14 cellular contexts compared by ENCODE assay signal in the genomic region with DNA sequence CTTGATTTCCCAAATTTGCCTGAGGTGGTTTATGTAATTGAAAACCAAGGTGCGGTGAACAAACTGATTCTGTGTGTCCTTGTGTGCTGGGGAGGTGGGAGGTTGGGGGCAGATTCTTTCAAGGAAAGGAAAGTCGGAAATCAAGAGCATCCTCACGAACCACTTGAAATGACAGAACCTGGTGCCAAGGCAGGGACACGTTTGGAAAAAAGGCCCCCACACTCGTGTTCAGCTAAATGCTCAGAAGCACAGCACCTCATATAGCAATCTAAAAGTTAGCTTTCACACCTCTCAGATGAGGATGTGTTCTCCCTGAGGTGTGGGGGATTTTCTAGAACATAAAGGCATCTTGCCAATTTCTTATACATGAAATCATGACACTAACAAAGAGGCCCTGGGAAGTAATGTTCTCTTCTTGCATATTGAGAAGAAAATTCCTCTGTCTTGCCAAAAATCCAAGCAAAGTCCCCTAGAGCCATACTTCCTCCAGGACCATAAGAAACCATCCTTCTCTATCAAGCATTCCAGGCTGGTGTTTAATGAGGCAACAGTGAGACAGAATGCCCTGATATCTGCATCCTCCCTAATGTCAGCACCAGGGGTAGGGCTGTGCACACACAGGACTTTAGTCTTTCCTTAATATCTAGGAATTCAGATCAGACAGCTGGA.
DNase-seq lines count a peak whose midpoint lies in the region; ATAC-seq and TF ChIP-seq lines count a peak whose summit lies in the region.
"Had no signal": no experiment of that assay in that cellular context is flagged by ENCODE, and none has a peak within 500 bp of the region (broad histone marks: within the 10 kb centered on the region; RNA-seq: fewer than 3 reads in every experiment).

No MANE protein-coding gene starts in this region.

- no peaks in the 10 kb centered on the region for H3K36me3 ChIP-seq in ovary
- H3K36me3 ChIP-seq: MG63 had no signal

- peaks cover 50 to 62% (median 51%) of the 10 kb centered on the region in 3 donors for H3K4me1 Mint-ChIP-seq in IgD-negative memory B cell
- H3K4me1 Mint-ChIP-seq in stimulated activated memory B cell treated with anti-CD40 and anti-IgM and Interleukin-4, amounts not matched to agents 10 μg/mL and 1 μg/mL and 100 μg/mL, for 72 hours: peaks cover 90% of the 10 kb centered on the region

- H3K27me3 ChIP-seq in ovary: no peaks in the 10 kb centered on the region
- H3K27me3 ChIP-seq: MG63 had no signal

- DNase-seq in EL (peak; percentile 35), fibroblast of peridontal ligament (ENCODE audit: extremely low read depth) (peak; percentile 38), ovary (no peak), NOMO-1 treated with DMSO at 0.1 percent for 48 hours (lab: John Stamatoyannopoulos, UW; ENCODE audit: unreplicated experiment) (no peak), HK-2 (ENCODE audit: unreplicated experiment) (no peak)
- DNase-seq: activated CD4-positive, CD25-positive, alpha-beta regulatory T cell; CD4-positive, CD25-positive, alpha-beta regulatory T cell; GF-D8; MG63; NCI-H2171 had no signal

- peak overlapping the region in 2 of 3 donors; percentile 46 to 63 for H3K27ac Mint-ChIP-seq in IgD-negative memory B cell
- H3K27ac Mint-ChIP-seq in stimulated activated memory B cell treated with anti-CD40 and anti-IgM and Interleukin-4, amounts not matched to agents 10 μg/mL and 1 μg/mL and 100 μg/mL, for 72 hours: peak overlapping the region; percentile 84
- H3K27ac Mint-ChIP-seq: CD4-positive, CD25-positive, alpha-beta regulatory T cell had no signal

- 91 to 96% (median 92%) methylated on average over 5 of the region's 5 CpGs for WGBS in ovary, 3 donors

- TF ChIP-seq CTCF in ovary (IDR thresholded peaks at IDR 0.05): no peak

- H3K9me3 ChIP-seq in ovary: no peaks in the 10 kb centered on the region
- H3K9me3 ChIP-seq: MG63 had no signal

- H3K27me3 Mint-ChIP-seq in IgD-negative memory B cell: no peaks in the 10 kb centered on the region
- H3K27me3 Mint-ChIP-seq in stimulated activated memory B cell treated with anti-CD40 and anti-IgM and Interleukin-4, amounts not matched to agents 10 μg/mL and 1 μg/mL and 100 μg/mL, for 72 hours: no peaks in the 10 kb centered on the region
- H3K27me3 Mint-ChIP-seq: CD4-positive, CD25-positive, alpha-beta regulatory T cell had no signal

- peak overlapping the region in 3 of 4 donors; percentile 34 to 81 (median 63) for H3K4me3 Mint-ChIP-seq in IgD-negative memory B cell
- no peak overlapping the region for H3K4me3 Mint-ChIP-seq in stimulated activated memory B cell treated with anti-CD40 and anti-IgM and Interleukin-4, amounts not matched to agents 10 μg/mL and 1 μg/mL and 100 μg/mL, for 72 hours
- H3K4me3 Mint-ChIP-seq: CD4-positive, CD25-positive, alpha-beta regulatory T cell had no signal

- peaks cover 5% of the 10 kb centered on the region for H3K4me1 ChIP-seq in ovary (ENCODE audit: insufficient read depth)

- H3K9me3 Mint-ChIP-seq in IgD-negative memory B cell: no peaks in the 10 kb centered on the region
- no peaks in the 10 kb centered on the region for H3K9me3 Mint-ChIP-seq in stimulated activated memory B cell treated with anti-CD40 and anti-IgM and Interleukin-4, amounts not matched to agents 10 μg/mL and 1 μg/mL and 100 μg/mL, for 72 hours
- H3K9me3 Mint-ChIP-seq: CD4-positive, CD25-positive, alpha-beta regulatory T cell had no signal

- H3K27ac ChIP-seq in ovary: no peak overlapping the region

- TF ChIP-seq EP300 in ovary (IDR thresholded peaks at IDR 0.05): no peak

- no peak overlapping the region for H3K4me3 ChIP-seq in ovary
- H3K4me3 ChIP-seq: MG63 had no signal

- ATAC-seq in stimulated activated memory B cell treated with anti-CD40 and anti-IgM and Interleukin-4, amounts not matched to agents 10 μg/mL and 1 μg/mL and 100 μg/mL, for 72 hours: no peak
- no peak for ATAC-seq in HG03196 (IDR thresholded peaks at IDR 0.05; ENCODE audit: unreplicated experiment)
- ATAC-seq: SK-N-SH treated with all-trans-retinoic acid at 6 μM for 48 hours had no signal

- intact Hi-C loops in ovary (cut with DNase I): no loop called here

- TF ChIP-seq POLR2A in ovary (IDR thresholded peaks at IDR 0.05): no peak

- H3K36me3 Mint-ChIP-seq in IgD-negative memory B cell: peaks cover 17% of the 10 kb centered on the region
- H3K36me3 Mint-ChIP-seq in stimulated activated memory B cell treated with anti-CD40 and anti-IgM and Interleukin-4, amounts not matched to agents 10 μg/mL and 1 μg/mL and 100 μg/mL, for 72 hours: peaks cover 76% of the 10 kb centered on the region

Comparison
In these comparisons a context has a peak if more than half of its experiments do, and no peak if none do; other contexts are left out.
1. DNase-seq: peak in EL (single experiment) and fibroblast of peridontal ligament (single experiment); none in ovary (0 of 5), NOMO-1 treated with DMSO at 0.1 percent for 48 hours (single experiment) and HK-2 (single experiment).